ENCODE assay signal across 15 cellular contexts in genomic region chr3:116056280-116056679, GRCh38.
DNase-seq lines count a peak whose midpoint lies in the region; ATAC-seq and FAIRE-seq lines count a peak whose summit lies in the region.
"Had no signal": no experiment of that assay in that cellular context is flagged by ENCODE, and none has a peak within 500 bp of the region (broad histone marks: within the 10 kb centered on the region; RNA-seq: fewer than 3 reads in every experiment).

No MANE protein-coding gene starts in this region.

- CTCF ChIA-PET in activated CD4-positive, alpha-beta T cell treated with anti-CD3 and anti-CD28 coated beads for 36 hours (lab: Charles Lee): no interaction called here

- no peak for DNase-seq in GM18507 (ENCODE audit: extremely low spot score, insufficient read length, low read depth)
- no peak for DNase-seq in activated CD4-positive, alpha-beta T cell treated with anti-CD3 and anti-CD28 coated beads for 36 hours
- no peak for DNase-seq in activated naive CD8-positive, alpha-beta T cell treated with anti-CD3 and anti-CD28 coated beads for 36 hours
- DNase-seq in activated T-cell treated with anti-CD3 and anti-CD28 coated beads, Interleukin-2, amount 50 U/mL, for 1 hour: no peak
- no peak for DNase-seq in T-helper 2 cell treated with Interferon-gamma antibody and Interleukin-4, amounts not matched to agents 5 μg/mL and 100 μg/mL, for 36 hours (ENCODE audit: low spot score)
- DNase-seq: amygdala; effector memory CD4-positive, alpha-beta T cell; H9; NCI-H2171 treated with DMSO at 0.1 percent for 48 hours; RPMI8226; upper lobe of right lung had no signal

- H3K36me3 Mint-ChIP-seq in activated CD4-positive, alpha-beta T cell treated with anti-CD3 and anti-CD28 coated beads for 36 hours (ENCODE audit: low read depth): no peaks in the 10 kb centered on the region
- H3K36me3 Mint-ChIP-seq in activated naive CD8-positive, alpha-beta T cell treated with anti-CD3 and anti-CD28 coated beads for 36 hours: no peaks in the 10 kb centered on the region
- no peaks in the 10 kb centered on the region for H3K36me3 Mint-ChIP-seq in T-helper 2 cell treated with Interferon-gamma antibody and Interleukin-4, amounts not matched to agents 5 μg/mL and 100 μg/mL, for 36 hours (ENCODE audit: low read depth)

- H3K4me1 Mint-ChIP-seq in activated CD4-positive, alpha-beta T cell treated with anti-CD3 and anti-CD28 coated beads for 36 hours: no peaks in the 10 kb centered on the region
- H3K4me1 Mint-ChIP-seq in activated naive CD8-positive, alpha-beta T cell treated with anti-CD3 and anti-CD28 coated beads for 36 hours: no peaks in the 10 kb centered on the region
- H3K4me1 Mint-ChIP-seq in T-helper 2 cell treated with Interferon-gamma antibody and Interleukin-4, amounts not matched to agents 5 μg/mL and 100 μg/mL, for 36 hours (ENCODE audit: low read depth): no peaks in the 10 kb centered on the region

- POLR2A ChIA-PET in activated CD4-positive, alpha-beta T cell treated with anti-CD3 and anti-CD28 coated beads for 36 hours (lab: Charles Lee): no interaction called here

- peaks cover 3% of the 10 kb centered on the region for H3K27me3 Mint-ChIP-seq in activated CD4-positive, alpha-beta T cell treated with anti-CD3 and anti-CD28 coated beads for 36 hours
- H3K27me3 Mint-ChIP-seq in activated naive CD8-positive, alpha-beta T cell treated with anti-CD3 and anti-CD28 coated beads for 36 hours: no peaks in the 10 kb centered on the region
- H3K27me3 Mint-ChIP-seq in T-helper 2 cell treated with Interferon-gamma antibody and Interleukin-4, amounts not matched to agents 5 μg/mL and 100 μg/mL, for 36 hours (ENCODE audit: low read depth): no peaks in the 10 kb centered on the region

- intact Hi-C loops in activated CD4-positive, alpha-beta T cell treated with anti-CD3 and anti-CD28 coated beads for 36 hours (cut with DNase I, micrococcal nuclease): no loop called here

- no peak overlapping the region for H3K27ac Mint-ChIP-seq in activated CD4-positive, alpha-beta T cell treated with anti-CD3 and anti-CD28 coated beads for 36 hours
- H3K27ac Mint-ChIP-seq in activated naive CD8-positive, alpha-beta T cell treated with anti-CD3 and anti-CD28 coated beads for 36 hours: no peak overlapping the region
- H3K27ac Mint-ChIP-seq in T-helper 2 cell treated with Interferon-gamma antibody and Interleukin-4, amounts not matched to agents 5 μg/mL and 100 μg/mL, for 36 hours: no peak overlapping the region
- H3K27ac Mint-ChIP-seq: H9, neural progenitor cell had no signal

- ATAC-seq in GM19467 (IDR thresholded peaks at IDR 0.05; ENCODE audit: unreplicated experiment) (peak; percentile 77), HG02852 (IDR thresholded peaks at IDR 0.05; ENCODE audit: unreplicated experiment) (peak; percentile 79), HG03442 (IDR thresholded peaks at IDR 0.05; ENCODE audit: unreplicated experiment) (peak; percentile 82)
- no peak for ATAC-seq in activated CD4-positive, alpha-beta T cell treated with anti-CD3 and anti-CD28 coated beads for 36 hours
- ATAC-seq: upper lobe of right lung had no signal

- peak; percentile 35 for FAIRE-seq in GM18507 (lab: Jason Lieb, UNC)

- peaks cover 3% of the 10 kb centered on the region for H3K9me3 Mint-ChIP-seq in activated CD4-positive, alpha-beta T cell treated with anti-CD3 and anti-CD28 coated beads for 36 hours (ENCODE audit: low read depth)
- peaks cover 3% of the 10 kb centered on the region for H3K9me3 Mint-ChIP-seq in activated naive CD8-positive, alpha-beta T cell treated with anti-CD3 and anti-CD28 coated beads for 36 hours
- H3K9me3 Mint-ChIP-seq in T-helper 2 cell treated with Interferon-gamma antibody and Interleukin-4, amounts not matched to agents 5 μg/mL and 100 μg/mL, for 36 hours: no peaks in the 10 kb centered on the region
- H3K9me3 Mint-ChIP-seq: H9, neural progenitor cell had no signal

- no peak overlapping the region for H3K4me3 Mint-ChIP-seq in activated CD4-positive, alpha-beta T cell treated with anti-CD3 and anti-CD28 coated beads for 36 hours
- no peak overlapping the region for H3K4me3 Mint-ChIP-seq in activated naive CD8-positive, alpha-beta T cell treated with anti-CD3 and anti-CD28 coated beads for 36 hours
- H3K4me3 Mint-ChIP-seq in T-helper 2 cell treated with Interferon-gamma antibody and Interleukin-4, amounts not matched to agents 5 μg/mL and 100 μg/mL, for 36 hours: no peak overlapping the region
- H3K4me3 Mint-ChIP-seq: H9, neural progenitor cell had no signal
